In genomic region chr10:119754085-119754484, GRCh38 we compare ENCODE assay signal across 19 cellular contexts. TPM values are rescaled to one million over a fixed set of nuclear protein-coding genes. Genes with fewer than 3 reads are reported as not detected.
DNase-seq lines count a peak whose midpoint lies in the region; ATAC-seq and TF ChIP-seq lines count a peak whose summit lies in the region.
"Had no signal": no experiment of that assay in that cellular context is flagged by ENCODE, and none has a peak within 500 bp of the region (broad histone marks: within the 10 kb centered on the region; RNA-seq: fewer than 3 reads in every experiment).

No MANE protein-coding gene starts in this region.

- H3K4me1 ChIP-seq in neural progenitor cell = peaks cover 13% of the 10 kb centered on the region
- H3K4me1 ChIP-seq in upper lobe of right lung = peaks cover 3% of the 10 kb centered on the region
- H3K4me1 ChIP-seq: Peyer's patch had no signal

- no peak overlapping the region for H3K4me2 ChIP-seq in neural progenitor cell

- no peaks in the 10 kb centered on the region for H4K20me1 ChIP-seq in neural progenitor cell (ENCODE audit: low read depth)

- H2AFZ ChIP-seq in neural progenitor cell (replicated peaks) = no peak overlapping the region

- peak overlapping the region; percentile 76 for H3K27ac Mint-ChIP-seq in neural progenitor cell
- H3K27ac Mint-ChIP-seq: activated B cell treated with CpG ODN at 0.5 μM for 24 hours; activated CD4-positive, alpha-beta memory T cell treated with anti-CD3 and anti-CD28 coated beads, Interleukin-2, amount 10 ng/mL, durations not matched to agents 7 days and 5 days; activated naive CD4-positive, alpha-beta T cell treated with anti-CD3 and anti-CD28 coated beads for 36 hours had no signal

- TF ChIP-seq CTCF in neural progenitor cell (IDR thresholded peaks at IDR 0.05) = no peak
- no peak for TF ChIP-seq CTCF in upper lobe of right lung (IDR thresholded peaks at IDR 0.05)

- H3K27me3 ChIP-seq in neural progenitor cell = no peaks in the 10 kb centered on the region
- no peaks in the 10 kb centered on the region for H3K27me3 ChIP-seq in upper lobe of right lung
- H3K27me3 ChIP-seq: Peyer's patch had no signal

- no peak overlapping the region for H3K4me3 ChIP-seq in neural progenitor cell
- H3K4me3 ChIP-seq in upper lobe of right lung = no peak overlapping the region
- H3K4me3 ChIP-seq: GM12878, Peyer's patch had no signal

- no peak overlapping the region for H3K4me3 Mint-ChIP-seq in neural progenitor cell
- H3K4me3 Mint-ChIP-seq: activated B cell treated with CpG ODN at 0.5 μM for 24 hours; activated CD4-positive, alpha-beta memory T cell treated with anti-CD3 and anti-CD28 coated beads, Interleukin-2, amount 10 ng/mL, durations not matched to agents 7 days and 5 days; activated naive CD4-positive, alpha-beta T cell treated with anti-CD3 and anti-CD28 coated beads for 36 hours; CD14-positive monocyte had no signal

- peaks cover 3% of the 10 kb centered on the region for H3K27me3 Mint-ChIP-seq in neural progenitor cell (ENCODE audit: insufficient read depth, low read depth)
- H3K27me3 Mint-ChIP-seq: activated B cell treated with CpG ODN at 0.5 μM for 24 hours; activated CD4-positive, alpha-beta memory T cell treated with anti-CD3 and anti-CD28 coated beads, Interleukin-2, amount 10 ng/mL, durations not matched to agents 7 days and 5 days had no signal

- intact Hi-C loops in upper lobe of right lung (cut with DNase I) = loop anchor here (5.0 kb wide), 1 partner anchor 103 kb away; no protein-coding TSS in a partner anchor

- no peaks in the 10 kb centered on the region for H3K9me3 Mint-ChIP-seq in neural progenitor cell
- H3K9me3 Mint-ChIP-seq: activated B cell treated with CpG ODN at 0.5 μM for 24 hours; activated CD4-positive, alpha-beta memory T cell treated with anti-CD3 and anti-CD28 coated beads, Interleukin-2, amount 10 ng/mL, durations not matched to agents 7 days and 5 days; activated naive CD4-positive, alpha-beta T cell treated with anti-CD3 and anti-CD28 coated beads for 36 hours; CD14-positive monocyte had no signal

- H3K36me3 ChIP-seq in neural progenitor cell (no peaks in the 10 kb centered on the region), upper lobe of right lung (no peaks in the 10 kb centered on the region)
- H3K36me3 ChIP-seq: Peyer's patch had no signal

- no peak overlapping the region for H3K9ac ChIP-seq in neural progenitor cell

- peaks cover 27% of the 10 kb centered on the region for H3K4me1 Mint-ChIP-seq in neural progenitor cell

- peaks cover 3% of the 10 kb centered on the region for H3K36me3 Mint-ChIP-seq in neural progenitor cell

- H3K9me3 ChIP-seq in neural progenitor cell (ENCODE audit: low read depth) (no peaks in the 10 kb centered on the region), upper lobe of right lung (no peaks in the 10 kb centered on the region)
- H3K9me3 ChIP-seq: Peyer's patch had no signal

- no peaks in the 10 kb centered on the region for H3F3A ChIP-seq in neural progenitor cell (ENCODE audit: low read depth)

- no peak for ATAC-seq in upper lobe of right lung
- ATAC-seq: GM12878 had no signal

- no peaks in the 10 kb centered on the region for H3K79me2 ChIP-seq in neural progenitor cell (ENCODE audit: low read depth)

- DNase-seq in NCI-H2171 treated with DMSO at 0.1 percent for 48 hours (lab: John Stamatoyannopoulos, UW) (peak; percentile 31), NCI-H2171 (lab: John Stamatoyannopoulos, UW) (no peak), COLO668 (lab: John Stamatoyannopoulos, UW; ENCODE audit: unreplicated experiment) (peak; percentile 35), SHP77 treated with DMSO at 0.1 percent for 48 hours (lab: John Stamatoyannopoulos, UW) (peak; percentile 64), neural progenitor cell (ENCODE audit: low spot score) (no peak), upper lobe of right lung (no peak), MV-4-11 (lab: John Stamatoyannopoulos, UW) (no peak), ecto neural progenitor cell (ENCODE audit: low spot score) (no peak)
- DNase-seq: ACHN; activated B cell treated with CpG ODN at 0.5 μM for 24 hours; activated CD4-positive, alpha-beta memory T cell treated with anti-CD3 and anti-CD28 coated beads, Interleukin-2, amount 10 ng/mL, durations not matched to agents 7 days and 5 days; activated naive CD4-positive, alpha-beta T cell treated with anti-CD3 and anti-CD28 coated beads for 36 hours; anterior cingulate cortex; foreskin fibroblast; hippocampal formation; NCI-H2029 treated with DMSO at 0.1 percent for 48 hours; Peyer's patch had no signal

- H3K27ac ChIP-seq in neural progenitor cell (no peak overlapping the region), upper lobe of right lung (no peak overlapping the region)

RNA-seq across cellular contexts. Expression of gene INPP5F, which starts 28.2 kb away (rescaled TPM):
- 125 and 167 TPM in 2 replicates for total RNA-seq in neural progenitor cell (ENCODE audit: low replicate concordance)
- total RNA-seq in upper lobe of right lung = 13.9 TPM

Comparison
In these comparisons a context has a peak if more than half of its experiments do, and no peak if none do; other contexts are left out.
1. DNase-seq: peak in NCI-H2171 treated with DMSO at 0.1 percent for 48 hours (single experiment), COLO668 (single experiment) and SHP77 treated with DMSO at 0.1 percent for 48 hours (single experiment); none in NCI-H2171 (single experiment), neural progenitor cell (single experiment), upper lobe of right lung (single experiment), MV-4-11 (single experiment) and ecto neural progenitor cell (single experiment).